ENCODE assay signal across 9 cellular contexts in genomic region chr19:18762125-18763023, GRCh38. TPM values are rescaled to one million over a fixed set of nuclear protein-coding genes. Genes with fewer than 3 reads are reported as not detected.
DNase-seq lines count a peak whose midpoint lies in the region; ATAC-seq, FAIRE-seq and TF ChIP-seq lines count a peak whose summit lies in the region.
"Had no signal": no experiment of that assay in that cellular context is flagged by ENCODE, and none has a peak within 500 bp of the region (broad histone marks: within the 10 kb centered on the region; RNA-seq: fewer than 3 reads in every experiment).

No MANE protein-coding gene starts in this region.

- H4K20me1 ChIP-seq in keratinocyte (ENCODE audit: control insufficient read depth, extremely low read depth, insufficient read depth, low read length): no peaks in the 10 kb centered on the region

- H3K4me1 ChIP-seq in keratinocyte (ENCODE audit: control insufficient read depth, extremely low read depth, insufficient read depth, low read length): peaks cover 65% of the 10 kb centered on the region
- peaks cover 0 to 36% (median 11%) of the 10 kb centered on the region in 4 donors for H3K4me1 ChIP-seq in tibial artery

- peak; percentile 96 for DNase-seq in NCI-H1105 treated with DMSO at 0.1 percent for 48 hours (lab: John Stamatoyannopoulos, UW)
- DNase-seq in astrocyte of the cerebellum (ENCODE audit: low read depth): peak; percentile 37
- DNase-seq in keratinocyte (ENCODE audit: low read depth, low spot score): no peak
- peak in 1 of 2 donors; percentile 80 for DNase-seq in tibial artery
- DNase-seq in NCI-H146 (lab: John Stamatoyannopoulos, UW): no peak
- no peak for DNase-seq in stimulated activated naive CD4-positive, alpha-beta T cell (lab: John Stamatoyannopoulos, UW)
- DNase-seq in activated CD8-positive, alpha-beta memory T cell treated with anti-CD3 and anti-CD28 coated beads, Interleukin-2, amount 50 U/mL, for 48 hours: no peak
- DNase-seq: activated B cell treated with CpG ODN at 0.5 μM for 24 hours had no signal

- no peak overlapping the region for H3K4me3 ChIP-seq in astrocyte of the cerebellum (ENCODE audit: low read depth, low read length)
- H3K4me3 ChIP-seq in keratinocyte (ENCODE audit: control insufficient read depth in 2 of 3, extremely low read depth in 1 of 3, insufficient read depth in 2 of 3, low read depth in 1 of 3, low read length in 3 of 3): peak overlapping the region; percentile 6 to 29 (median 20)
- no peak overlapping the region for H3K4me3 ChIP-seq in tibial artery

- H3K27ac ChIP-seq in keratinocyte (ENCODE audit: control insufficient read depth, insufficient read depth, low read length) (peak overlapping the region; percentile 38), tibial artery (peak overlapping the region; percentile 33 to 57)

- no peak for ATAC-seq in GM21528 (IDR thresholded peaks at IDR 0.05; ENCODE audit: low FRiP score, unreplicated experiment)

- no peaks in the 10 kb centered on the region for H3K36me3 ChIP-seq in keratinocyte (ENCODE audit: control insufficient read depth in 2 of 2, extremely low read depth in 1 of 2, insufficient read depth in 2 of 2, low read length in 2 of 2)
- peaks cover 3 to 11% (median 7%) of the 10 kb centered on the region in 3 donors for H3K36me3 ChIP-seq in tibial artery

- intact Hi-C loops in tibial artery (cut with DNase I; ENCODE audit: low total_unique reads): no loop called here

- H2AFZ ChIP-seq in keratinocyte (ENCODE audit: control insufficient read depth, low read length): no peak overlapping the region

- H3K79me2 ChIP-seq in keratinocyte (ENCODE audit: control insufficient read depth, insufficient read depth, low read length): peaks cover 3% of the 10 kb centered on the region

- H3K27me3 ChIP-seq in keratinocyte (ENCODE audit: control insufficient read depth, extremely low read depth, insufficient read depth, low read length) (no peaks in the 10 kb centered on the region), tibial artery (no peaks in the 10 kb centered on the region)

- peak overlapping the region; percentile 50 for H3K9ac ChIP-seq in keratinocyte (ENCODE audit: control insufficient read depth, extremely low read depth, insufficient read depth, low read length)

- TF ChIP-seq CTCF in astrocyte of the cerebellum (IDR thresholded peaks at IDR 0.05; ENCODE audit: low read depth, low read length, missing control alignments) (no peak), keratinocyte (optimal IDR thresholded peaks at IDR 0.05 in 1 of 3, IDR thresholded peaks at IDR 0.05 in 1 of 3, conservative IDR thresholded peaks at IDR 0.05 in 1 of 3; ENCODE audit: extremely low read depth in 1 of 3, insufficient read depth in 2 of 3, low read length in 3 of 3) (no peak), tibial artery (IDR thresholded peaks at IDR 0.05) (no peak)

- H3K9me3 ChIP-seq in keratinocyte (ENCODE audit: control insufficient read depth, low read depth, low read length): no peaks in the 10 kb centered on the region
- H3K9me3 ChIP-seq in tibial artery: no peaks in the 10 kb centered on the region

- dilution Hi-C loops in keratinocyte (cut with MboI; ENCODE audit: extremely low pct_ligation_motif_present, low sequenced_read_pairs): no loop called here

- H3K9me1 ChIP-seq in keratinocyte (ENCODE audit: control insufficient read depth, extremely low read depth, insufficient read depth, low read length): no peaks in the 10 kb centered on the region

- H3K4me2 ChIP-seq in keratinocyte (ENCODE audit: control insufficient read depth, extremely low read depth, insufficient read depth, low read depth, low read length): peak overlapping the region; percentile 72

- in situ Hi-C loops in astrocyte of the cerebellum (cut with HindIII; ENCODE audit: low sequenced_read_pairs): no loop called here

- peak; percentile 78 for FAIRE-seq in keratinocyte (lab: Jason Lieb, UNC)

RNA-seq across cellular contexts. Expression of gene COMP, which starts 28.7 kb away (rescaled TPM):
- 0.02 to 0.21 TPM in 2 of 3 replicates, not detected in the other for polyA plus RNA-seq in keratinocyte
- 0.19 TPM for polyA plus RNA-seq in keratinocyte (2011; ENCODE audit: low read depth)
- 0.04 and 0.08 TPM in 2 replicates for polyA plus RNA-seq in keratinocyte (2011; cell fraction: cytosol; rRNA removed)
- 0.29 and 0.33 TPM in 2 replicates for polyA plus RNA-seq in keratinocyte (2011; cell fraction: nucleus; rRNA removed)
- polyA plus RNA-seq in keratinocyte (2012; ENCODE audit: low replicate concordance): 0.05 TPM in 1 of 2 replicates, not detected in the other
- 0.54 TPM in 1 of 3 replicates, not detected in the others for polyA minus RNA-seq in keratinocyte
- not detected for polyA minus RNA-seq in keratinocyte (2011; cell fraction: cytosol; rRNA and poly(A)+ RNA removed)
- polyA minus RNA-seq in keratinocyte (2011; cell fraction: nucleus; rRNA and poly(A)+ RNA removed): 0.23 and 0.63 TPM in 2 replicates

Comparison
In these comparisons a context has a peak if more than half of its experiments do, and no peak if none do; other contexts are left out.
1. DNase-seq: peak in NCI-H1105 treated with DMSO at 0.1 percent for 48 hours (single experiment) and astrocyte of the cerebellum (single experiment); none in keratinocyte (single experiment), NCI-H146 (single experiment), stimulated activated naive CD4-positive, alpha-beta T cell (0 of 6) and activated CD8-positive, alpha-beta memory T cell treated with anti-CD3 and anti-CD28 coated beads, Interleukin-2, amount 50 U/mL, for 48 hours (single experiment).
2. H3K4me3 ChIP-seq: peak in keratinocyte (3 of 3); none in astrocyte of the cerebellum (single experiment) and tibial artery (0 of 2).